In genomic region chrX:7706032-7706431, GRCh38 we compare ENCODE assay signal across 12 cellular contexts.
A peak's percentile ranks its signal among the peaks of the same experiment; 100 is the strongest.
DNase-seq lines count a peak whose midpoint lies in the region; ATAC-seq, FAIRE-seq and TF ChIP-seq lines count a peak whose summit lies in the region.
"Had no signal": no experiment of that assay in that cellular context is flagged by ENCODE, and none has a peak within 500 bp of the region (broad histone marks: within the 10 kb centered on the region; RNA-seq: fewer than 3 reads in every experiment).

No MANE protein-coding gene starts in this region.

- FAIRE-seq in pancreas (lab: Jason Lieb, UNC), result peak; percentile 47

- H3K9me3 ChIP-seq in pancreas (no peaks in the 10 kb centered on the region), stomach (no peaks in the 10 kb centered on the region)
- H3K9me3 ChIP-seq: suprapubic skin had no signal

- no peak for TF ChIP-seq POLR2A in stomach (IDR thresholded peaks at IDR 0.05)

- no peak for TF ChIP-seq EP300 in stomach (IDR thresholded peaks at IDR 0.05)

- H3K27me3 ChIP-seq in dorsolateral prefrontal cortex (peaks cover 0 to 16% (median 0%) of the 10 kb centered on the region in 45 donors), pancreas (no peaks in the 10 kb centered on the region), stomach (no peaks in the 10 kb centered on the region)
- H3K27me3 ChIP-seq: suprapubic skin had no signal

- intact Hi-C loops in dorsolateral prefrontal cortex (cut with DNase I), result no loop called here
- intact Hi-C loops in pancreas (cut with DNase I), result no loop called here
- intact Hi-C loops in stomach (cut with DNase I; ENCODE audit: low total_unique reads), result no loop called here

- DNase-seq in GM13976 (ENCODE audit: low spot score) (no peak), NCI-H748 (lab: John Stamatoyannopoulos, UW; ENCODE audit: unreplicated experiment) (peak; percentile 69), dorsolateral prefrontal cortex (no peak), pancreas (no peak), AML-193 (lab: John Stamatoyannopoulos, UW) (no peak), SKM-1 treated with dmso at 0.1 percent for 144 hours (lab: John Stamatoyannopoulos, UW; ENCODE audit: unreplicated experiment) (no peak), stomach (no peak)
- DNase-seq: activated CD8-positive, alpha-beta T cell treated with anti-CD3 and anti-CD28 coated beads, Interleukin-2, amount 10 ng/mL, durations not matched to agents 7 days and 5 days; activated naive CD8-positive, alpha-beta T cell treated with anti-CD3 and anti-CD28 coated beads for 36 hours; immature natural killer cell; NCI-H226 had no signal

- H3K27ac ChIP-seq in dorsolateral prefrontal cortex (no peak overlapping the region), pancreas (no peak overlapping the region), stomach (no peak overlapping the region)
- H3K27ac ChIP-seq: suprapubic skin had no signal

- no peak overlapping the region for H3K4me3 ChIP-seq in dorsolateral prefrontal cortex
- no peak overlapping the region for H3K4me3 ChIP-seq in pancreas
- H3K4me3 ChIP-seq in stomach, result no peak overlapping the region
- H3K4me3 ChIP-seq: suprapubic skin had no signal

- in situ Hi-C loops in GM13976 (cut with MboI; ENCODE audit: low sequenced_read_pairs, unreplicated experiment), result no loop called here

- ATAC-seq in pancreas, result no peak
- ATAC-seq: activated CD8-positive, alpha-beta T cell treated with anti-CD3 and anti-CD28 coated beads, Interleukin-2, amount 10 ng/mL, durations not matched to agents 7 days and 5 days had no signal

- no peaks in the 10 kb centered on the region for H3K36me3 ChIP-seq in pancreas
- no peaks in the 10 kb centered on the region for H3K36me3 ChIP-seq in stomach
- H3K36me3 ChIP-seq: suprapubic skin had no signal

- H3K4me1 ChIP-seq in pancreas, result no peaks in the 10 kb centered on the region
- no peaks in the 10 kb centered on the region for H3K4me1 ChIP-seq in stomach
- H3K4me1 ChIP-seq: suprapubic skin had no signal

- peak; percentile 20 for TF ChIP-seq CTCF in GM13976 (IDR thresholded peaks at IDR 0.05; ENCODE audit: borderline replicate concordance, control extremely low read depth, extremely low read depth, insufficient read depth, missing control alignments)
- TF ChIP-seq CTCF in dorsolateral prefrontal cortex (IDR thresholded peaks at IDR 0.05 in 54 of 56, conservative IDR thresholded peaks at IDR 0.05 in 2 of 56; ENCODE audit: low read depth in 1 of 56, partially characterized antibody in 56 of 56), result peak in 48 of 56 donors; percentile 5 to 57 (median 32)
- no peak for TF ChIP-seq CTCF in pancreas (IDR thresholded peaks at IDR 0.05)
- TF ChIP-seq CTCF in stomach (IDR thresholded peaks at IDR 0.05), result no peak

Comparison
In these comparisons a context has a peak if more than half of its experiments do, and no peak if none do; other contexts are left out.
1. CTCF ChIP-seq: peak in GM13976 (single experiment) and dorsolateral prefrontal cortex (48 of 56); none in pancreas (0 of 4) and stomach (0 of 7).